ENCODE assay signal across 30 cellular contexts in the genomic region with DNA sequence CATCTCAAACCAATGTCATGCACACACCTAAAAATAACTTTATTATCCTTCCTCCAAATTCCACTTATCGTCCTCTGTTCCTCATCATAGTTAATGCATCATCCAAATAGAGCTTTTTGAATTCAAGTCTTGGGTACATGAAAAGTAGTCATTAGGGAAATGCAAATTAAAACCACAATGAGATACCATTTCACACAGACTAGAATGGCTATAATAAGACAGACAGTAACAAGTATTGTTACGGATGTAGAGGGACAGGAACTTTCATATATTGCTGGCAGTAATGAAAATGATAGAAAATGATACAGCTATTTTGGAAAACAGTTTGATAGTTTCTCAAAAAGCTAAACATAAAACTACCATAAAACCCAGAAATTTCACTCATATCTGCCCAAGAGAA. TPM values are rescaled to one million over a fixed set of nuclear protein-coding genes. Genes with fewer than 3 reads are reported as not detected.
"Had no signal": no experiment of that assay in that cellular context is flagged by ENCODE, and none has a peak within 500 bp of the region (broad histone marks: within the 10 kb centered on the region; RNA-seq: fewer than 3 reads in every experiment).

No MANE protein-coding gene starts in this region.

- H3K9me3 ChIP-seq: gastrocnemius medialis, neutrophil, right lobe of liver, thoracic aorta, upper lobe of left lung, vagina had no signal

- H3K27ac ChIP-seq: brain microvascular endothelial cell, dorsolateral prefrontal cortex, neutrophil, right lobe of liver, skin epidermis, thoracic aorta, upper lobe of left lung, vagina had no signal

- H3K4me1 ChIP-seq: gastrocnemius medialis, right lobe of liver, upper lobe of left lung, vagina had no signal

- H3K36me3 ChIP-seq: brain microvascular endothelial cell, gastrocnemius medialis, neutrophil, right lobe of liver, thoracic aorta, upper lobe of left lung, vagina had no signal

- DNase-seq: activated B cell treated with CpG ODN at 0.5 μM for 24 hours; activated CD4-positive, alpha-beta T cell treated with anti-CD3 and anti-CD28 coated beads, Interleukin-2, amount 50 U/mL, for 1 hour; activated CD8-positive, alpha-beta T cell treated with anti-CD3 and anti-CD28 coated beads for 36 hours; activated gamma-delta T cell treated with Interleukin-2 at 50 U/mL for 16 hours; activated naive CD4-positive, alpha-beta T cell treated with anti-CD3 and anti-CD28 coated beads, Interleukin-2, amount 50 U/mL, for 16 hours; activated T-cell treated with anti-CD3 and anti-CD28 coated beads, Interleukin-2, amount 50 U/mL, for 4 hours; amniotic stem cell; brain microvascular endothelial cell; dorsolateral prefrontal cortex; effector memory CD4-positive, alpha-beta T cell; gastrocnemius medialis; glutamatergic neuron; islet precursor cell; left ventricle myocardium superior; right lobe of liver; stimulated activated CD4-positive, alpha-beta T cell treated with anti-CD3 and anti-CD28 coated beads, Interleukin-12 subunit alpha, Interleukin-12 subunit beta, amount 100 ng/mL, for 4 hours; stimulated activated CD4-positive, alpha-beta T cell treated with anti-CD3 and anti-CD28 coated beads, Interleukin-4, amount 100 ng/mL, for 1 hour; upper lobe of left lung had no signal

- H3K27me3 ChIP-seq: brain microvascular endothelial cell, gastrocnemius medialis, neutrophil, right lobe of liver, upper lobe of left lung, vagina had no signal

- ATAC-seq: activated CD8-positive, alpha-beta T cell treated with anti-CD3 and anti-CD28 coated beads for 36 hours; activated T-cell treated with anti-CD3 and anti-CD28 coated beads, Interleukin-2, amount 50 U/mL, for 4 hours; activated T-helper 17 cell treated with anti-CD3 and anti-CD28 coated beads, Interleukin-2, amount 50 U/mL, for 72 hours; gastrocnemius medialis; left ventricle myocardium superior; right lobe of liver; stimulated activated effector memory CD8-positive, alpha-beta T cell treated with anti-CD3 and anti-CD28 coated beads, Interleukin-12 subunit alpha, Interleukin-12 subunit beta, amount 100 ng/mL, for 72 hours had no signal

- H3K4me3 ChIP-seq: coronary artery, dorsolateral prefrontal cortex, gastrocnemius medialis, right lobe of liver, skin epidermis, thoracic aorta, upper lobe of left lung, vagina had no signal

- FAIRE-seq: astrocyte had no signal

RNA-seq across cellular contexts. Expression of a gene that starts 59.1 kb away (rescaled TPM):
- total RNA-seq: activated B cell treated with CpG ODN at 0.5 μM for 24 hours; activated CD8-positive, alpha-beta T cell treated with anti-CD3 and anti-CD28 coated beads for 36 hours; activated T-cell treated with anti-CD3 and anti-CD28 coated beads, Interleukin-2, amount 50 U/mL, for 4 hours; activated T-helper 17 cell treated with anti-CD3 and anti-CD28 coated beads, Interleukin-2, amount 50 U/mL, for 72 hours; astrocyte; epithelial cell of proximal tubule; lung microvascular endothelial cell; osteocyte; renal cortical epithelial cell had no signal
